ENCODE assay signal across 18 cellular contexts in genomic region chr4:165548702-165549101, GRCh38.
DNase-seq lines count a peak whose midpoint lies in the region; ATAC-seq and TF ChIP-seq lines count a peak whose summit lies in the region.
"Had no signal": no experiment of that assay in that cellular context is flagged by ENCODE, and none has a peak within 500 bp of the region (broad histone marks: within the 10 kb centered on the region; RNA-seq: fewer than 3 reads in every experiment).

No MANE protein-coding gene starts in this region.

- H3K4me1 ChIP-seq in OCI-LY3 (ENCODE audit: low read length) = 0 out of 2 replicates have a peak, but pooled peaks cover 7% of the 10 kb centered on the region
- H3K4me1 ChIP-seq: BE2C, Caco-2, HAP-1 had no signal

- H2AFZ ChIP-seq in OCI-LY3 (ENCODE audit: low read depth, low read length) = no peak overlapping the region
- H2AFZ ChIP-seq: GM23248 had no signal

- H3K4me1 Mint-ChIP-seq in HFFc6 (ENCODE audit: low read depth) = peaks cover 16% of the 10 kb centered on the region; the same call in 1 of the 2 replicates
- no peaks in the 10 kb centered on the region for H3K4me1 Mint-ChIP-seq in progenitor cell of endocrine pancreas (ENCODE audit: low read depth)

- H3K27me3 Mint-ChIP-seq in HFFc6 (ENCODE audit: insufficient read depth) (peaks cover 3% of the 10 kb centered on the region; the same call in 1 of the 2 replicates), progenitor cell of endocrine pancreas (peaks cover 4% of the 10 kb centered on the region)
- H3K27me3 Mint-ChIP-seq: CD4-positive, CD25-positive, alpha-beta regulatory T cell; IgD-negative memory B cell had no signal

- H3K9me3 ChIP-seq in OCI-LY3 (ENCODE audit: insufficient read depth, low read length) = no peaks in the 10 kb centered on the region
- H3K9me3 ChIP-seq: BE2C, Caco-2, HAP-1 had no signal

- no peaks in the 10 kb centered on the region for H3K36me3 ChIP-seq in OCI-LY3 (replicated peaks; ENCODE audit: low read depth, low read length)
- H3K36me3 ChIP-seq: BE2C, HAP-1 had no signal

- peak overlapping the region; percentile 60 for H3K4me2 ChIP-seq in OCI-LY3 (ENCODE audit: low read length)

- no peak overlapping the region for H3K4me3 ChIP-seq in OCI-LY3 (ENCODE audit: low read length)
- H3K4me3 ChIP-seq: GM23248, HAP-1 had no signal

- no peaks in the 10 kb centered on the region for H3K27me3 ChIP-seq in OCI-LY3 (ENCODE audit: low read depth, low read length)
- H3K27me3 ChIP-seq: BE2C had no signal

- no peaks in the 10 kb centered on the region for H3K36me3 Mint-ChIP-seq in HFFc6 (ENCODE audit: low read depth)
- no peaks in the 10 kb centered on the region for H3K36me3 Mint-ChIP-seq in progenitor cell of endocrine pancreas (ENCODE audit: insufficient read depth)
- H3K36me3 Mint-ChIP-seq: CD4-positive, CD25-positive, alpha-beta regulatory T cell; IgD-negative memory B cell had no signal

- no peak overlapping the region for H3K9ac ChIP-seq in OCI-LY3 (ENCODE audit: low read length)
- H3K9ac ChIP-seq: GM23248 had no signal

- peak overlapping the region; percentile 56; the same call in 1 of the 2 replicates for H3K4me3 Mint-ChIP-seq in HFFc6
- H3K4me3 Mint-ChIP-seq in progenitor cell of endocrine pancreas (ENCODE audit: low read depth) = no peak overlapping the region
- H3K4me3 Mint-ChIP-seq: CD4-positive, CD25-positive, alpha-beta regulatory T cell; IgD-negative memory B cell had no signal

- H3K27ac Mint-ChIP-seq in HFFc6 (no peak overlapping the region), progenitor cell of endocrine pancreas (peak overlapping the region; percentile 17)
- H3K27ac Mint-ChIP-seq: CD4-positive, CD25-positive, alpha-beta regulatory T cell; IgD-negative memory B cell had no signal

- TF ChIP-seq CTCF in HFFc6 (IDR thresholded peaks at IDR 0.05) = no peak
- no peak for TF ChIP-seq CTCF in OCI-LY3 (IDR thresholded peaks at IDR 0.05; ENCODE audit: low read depth, low read length)
- TF ChIP-seq CTCF in progenitor cell of endocrine pancreas (IDR thresholded peaks at IDR 0.05; ENCODE audit: unreplicated experiment) = no peak

- H3K27ac ChIP-seq in OCI-LY3 (ENCODE audit: low read length) = no peak overlapping the region
- H3K27ac ChIP-seq: GM23248 had no signal

- H3K9me3 Mint-ChIP-seq in HFFc6 (no peaks in the 10 kb centered on the region), progenitor cell of endocrine pancreas (ENCODE audit: low read depth) (no peaks in the 10 kb centered on the region)
- H3K9me3 Mint-ChIP-seq: IgD-negative memory B cell had no signal

- H4K20me1 ChIP-seq in OCI-LY3 (ENCODE audit: insufficient read depth, low read length) = no peaks in the 10 kb centered on the region

- ATAC-seq in HG02610 (IDR thresholded peaks at IDR 0.05; ENCODE audit: unreplicated experiment) (no peak), GM21381 (IDR thresholded peaks at IDR 0.05; ENCODE audit: unreplicated experiment) (no peak)
- ATAC-seq: HepG2 had no signal

- DNase-seq in HFFc6 (no peak), amniotic epithelial cell (ENCODE audit: low read depth) (peak; percentile 24), progenitor cell of endocrine pancreas (ENCODE audit: low spot score, unreplicated experiment) (no peak), NOMO-1 (lab: John Stamatoyannopoulos, UW; ENCODE audit: unreplicated experiment in 2 of 2) (no peak)
- DNase-seq in activated CD4-positive, CD25-positive, alpha-beta regulatory T cell treated with anti-CD3 and anti-CD28 coated beads, Interleukin-2, amount 50 U/mL, for 72 hours = no peak
- DNase-seq: ACHN; BE2C; Caco-2; CD4-positive, CD25-positive, alpha-beta regulatory T cell; GF-D8; GM23248; KBM-7 had no signal

- no peaks in the 10 kb centered on the region for H3K79me2 ChIP-seq in OCI-LY3 (ENCODE audit: low read length)
